9 cellular contexts compared by ENCODE assay signal in the genomic region with DNA sequence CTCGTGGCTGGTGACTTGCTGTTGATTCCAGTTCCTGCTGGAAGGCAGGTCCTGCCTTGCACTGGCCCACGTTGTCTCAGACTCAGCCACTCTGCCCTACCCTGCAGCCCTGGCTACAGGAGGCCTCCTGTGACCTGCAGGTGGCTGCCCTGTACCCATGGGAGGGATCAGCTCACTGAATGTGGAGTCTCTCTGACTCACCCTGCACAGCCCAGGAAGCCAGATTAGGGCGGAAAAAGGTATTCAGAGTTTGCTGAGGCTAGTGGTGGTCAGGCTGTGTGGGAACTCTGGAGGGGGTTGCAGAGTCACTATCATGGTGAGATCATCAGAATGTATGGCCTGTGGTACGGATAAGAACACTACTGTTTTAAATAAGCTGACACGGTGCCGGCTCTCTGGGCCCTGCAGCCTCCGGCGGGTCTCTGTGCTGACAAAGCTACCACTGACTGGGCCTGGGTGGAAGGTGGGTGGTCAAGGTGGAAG. TPM values are rescaled to one million over a fixed set of nuclear protein-coding genes. Genes with fewer than 3 reads are reported as not detected.
DNase-seq lines count a peak whose midpoint lies in the region; ATAC-seq, FAIRE-seq and TF ChIP-seq lines count a peak whose summit lies in the region.
"Had no signal": no experiment of that assay in that cellular context is flagged by ENCODE, and none has a peak within 500 bp of the region (broad histone marks: within the 10 kb centered on the region; RNA-seq: fewer than 3 reads in every experiment).

No MANE protein-coding gene starts in this region.

- no peaks in the 10 kb centered on the region for H3K23me2 ChIP-seq in H1 (ENCODE audit: low read depth, low read length)

- no peak; a peak in 1 of 4 replicates for TF ChIP-seq RAD21 in H1 (IDR thresholded peaks at IDR 0.05 in 1 of 2, conservative IDR thresholded peaks at IDR 0.05 in 1 of 2; ENCODE audit: low read depth in 2 of 2, low read length in 2 of 2)

- H3K14ac ChIP-seq in H1 (ENCODE audit: insufficient read length) = no peak overlapping the region

- no peak overlapping the region for H2AFZ ChIP-seq in H1 (ENCODE audit: low read length)

- ATAC-seq in RWPE2 (ENCODE audit: low read depth) = peak; percentile 94
- ATAC-seq in HG03460 (IDR thresholded peaks at IDR 0.05; ENCODE audit: unreplicated experiment) = no peak
- ATAC-seq in HG03159 (IDR thresholded peaks at IDR 0.05; ENCODE audit: unreplicated experiment) = no peak

- no peak for TF ChIP-seq POLR2A in H1 (IDR thresholded peaks at IDR 0.05; ENCODE audit: control extremely low read depth in 1 of 2, low read depth in 2 of 2, low read length in 2 of 2)

- H3K4me1 ChIP-seq in RWPE2 (ENCODE audit: insufficient read depth, poor library complexity, severe bottlenecking) (peaks cover 32% of the 10 kb centered on the region), H1 (replicated peaks in 1 of 4; ENCODE audit: control insufficient read depth in 3 of 4, insufficient read depth in 4 of 4, low read length in 3 of 4) (peaks cover 0 to 5% (median 2%) of the 10 kb centered on the region in 4 experiments; a peak in 2 of 7 replicates), skeletal muscle satellite cell (ENCODE audit: control insufficient read depth, insufficient read depth, low read length) (peaks cover 63% of the 10 kb centered on the region)

- H3K23ac ChIP-seq in H1 (ENCODE audit: insufficient read length) = no peak overlapping the region

- no peak for FAIRE-seq in H1 (lab: Jason Lieb, UNC)
- FAIRE-seq: G401.6 had no signal

- H4K20me1 ChIP-seq in H1 (replicated peaks in 1 of 2; ENCODE audit: control insufficient read depth in 1 of 2, insufficient read depth in 2 of 2, low read length in 2 of 2) = peaks cover 2 to 7% of the 10 kb centered on the region in 2 experiments

- no peak overlapping the region for H2BK20ac ChIP-seq in H1 (ENCODE audit: low read length)

- no peak overlapping the region for H4K91ac ChIP-seq in H1 (replicated peaks; ENCODE audit: insufficient read length, low read length)

- H2BK15ac ChIP-seq in H1 (ENCODE audit: low read length) = 0 out of 2 replicates have a peak overlapping the region, but pooled peaks have one; percentile 72

- H3K36me3 ChIP-seq in RWPE2 (ENCODE audit: low read depth) (peaks cover 26% of the 10 kb centered on the region), H1 (ENCODE audit: control insufficient read depth in 2 of 4, insufficient read depth in 4 of 4, low read length in 3 of 4) (no peaks in the 10 kb centered on the region; a peak in 1 of 8 replicates), skeletal muscle satellite cell (ENCODE audit: insufficient read depth, low read length) (peaks cover 50% of the 10 kb centered on the region)

- WGBS in H1 (ENCODE audit: extremely low coverage in 1 of 2, insufficient coverage in 1 of 2, insufficient read length in 1 of 2, insufficient replicate concordance in 2 of 2, low coverage in 1 of 2, low lambda C conversion rate in 2 of 2, missing lambda C conversion rate in 1 of 2), 2 experiments = 81% methylated on average over 8 of the region's 8 CpGs; no CpG with 5 or more reads in 1 of the 2 experiments

- H3K18ac ChIP-seq in H1 (ENCODE audit: extremely low read depth, low read length) = no peak overlapping the region; the same call in 1 of the 2 replicates

- H3K56ac ChIP-seq in H1 (replicated peaks; ENCODE audit: insufficient read length, low read depth, low read length) = no peak overlapping the region

- H3K79me2 ChIP-seq in H1 (ENCODE audit: control insufficient read depth in 1 of 2, insufficient read depth in 2 of 2, low read length in 2 of 2) = no peaks in the 10 kb centered on the region

- no peak for TF ChIP-seq EP300 in H1 (IDR thresholded peaks at IDR 0.05; ENCODE audit: borderline replicate concordance in 1 of 2, low read depth in 2 of 2, low read length in 2 of 2)

- H3K4me3 ChIP-seq in RWPE2 (ENCODE audit: severe bottlenecking) (no peak overlapping the region), H1 (ENCODE audit: extremely low read depth in 1 of 4, insufficient read depth in 2 of 4, low read depth in 3 of 4, low read length in 4 of 4) (no peak overlapping the region), skeletal muscle satellite cell (ENCODE audit: low read length) (no peak overlapping the region)

- no peak overlapping the region for H3K4ac ChIP-seq in H1 (replicated peaks; ENCODE audit: insufficient read length, low read depth, low read length)

- peak; percentile 65 for TF ChIP-seq CTCF in RWPE2 (IDR thresholded peaks at IDR 0.05; ENCODE audit: poor library complexity, severe bottlenecking)
- peak in 1 of 3 experiments; percentile 7; a peak in 1 of 4 replicates for TF ChIP-seq CTCF in H1 (IDR thresholded peaks at IDR 0.05; ENCODE audit: control extremely low read depth in 1 of 3, insufficient read depth in 1 of 3, low read depth in 1 of 3, low read length in 3 of 3)

- no peaks in the 10 kb centered on the region for H3K9me3 ChIP-seq in RWPE2 (ENCODE audit: severe bottlenecking)
- no peaks in the 10 kb centered on the region for H3K9me3 ChIP-seq in H1 (ENCODE audit: insufficient read depth in 2 of 2, low read depth in 1 of 2, low read length in 1 of 2)
- no peaks in the 10 kb centered on the region for H3K9me3 ChIP-seq in skeletal muscle satellite cell (replicated peaks; ENCODE audit: low read length)

- no peak overlapping the region; a peak in 1 of 7 replicates for H3K9ac ChIP-seq in H1 (replicated peaks in 1 of 4; ENCODE audit: extremely low read depth in 1 of 4, low read depth in 3 of 4, low read length in 3 of 4)
- H3K9ac ChIP-seq in skeletal muscle satellite cell (ENCODE audit: low read depth, low read length) = peak overlapping the region; percentile 67

- POLR2A ChIA-PET in H1 (lab: Charles Lee; ENCODE audit: partially characterized antibody) = no interaction called here

- no peaks in the 10 kb centered on the region for H3K79me1 ChIP-seq in H1 (ENCODE audit: low read depth, low read length)

- no peak overlapping the region for H4K5ac ChIP-seq in H1 (ENCODE audit: insufficient read length, low read depth, low read length)

- peak overlapping the region; percentile 44 for H2BK5ac ChIP-seq in H1 (ENCODE audit: low read depth, low read length)

- 0 out of 2 replicates have a peak overlapping the region, but pooled peaks have one; percentile 68 for H2BK12ac ChIP-seq in H1 (ENCODE audit: low read depth, low read length)

- CTCF ChIA-PET in H1 (lab: Charles Lee; ENCODE audit: partially characterized antibody) = interaction anchor here (0.9 to 5.3 kb wide), 6 partner anchors 10 to 45 kb away, joined by 3 to 24 read pairs (median 4); partner anchors contain the start of gene PYGB

- no peak overlapping the region; the same call in 1 of the 2 replicates for H4K8ac ChIP-seq in H1 (ENCODE audit: extremely low read depth, insufficient read depth, low read length)

- peak; percentile 30 for DNase-seq in activated T-cell treated with anti-CD3 and anti-CD28 coated beads for 24 hours (ENCODE audit: low read depth)
- no peak for DNase-seq in activated T-cell treated with anti-CD3 and anti-CD28 coated beads, Interleukin-2, amount 50 U/mL, for 1 hour
- DNase-seq in RWPE2 (ENCODE audit: low spot score) = peak; percentile 93
- DNase-seq in H1 (ENCODE audit: low read depth in 1 of 2, low spot score in 2 of 2) = peak in 1 of 2 experiments; percentile 36
- no peak for DNase-seq in NCI-H2029 treated with DMSO at 0.1 percent for 48 hours (lab: John Stamatoyannopoulos, UW)

- H3K4me2 ChIP-seq in H1 (ENCODE audit: insufficient read depth in 1 of 2, low read depth in 2 of 2, low read length in 2 of 2) (peak overlapping the region in 1 of 2 experiments; percentile 25; a peak in 2 of 4 replicates), skeletal muscle satellite cell (ENCODE audit: low read length) (peak overlapping the region; percentile 19)

- no peak overlapping the region for H2BK120ac ChIP-seq in H1 (replicated peaks; ENCODE audit: low read depth, low read length)

- H3K27me3 ChIP-seq in RWPE2 (ENCODE audit: insufficient read depth, poor library complexity, severe bottlenecking) = no peaks in the 10 kb centered on the region
- H3K27me3 ChIP-seq in H1 (replicated peaks in 1 of 4; ENCODE audit: control insufficient read depth in 3 of 4, extremely low read depth in 1 of 4, insufficient read depth in 3 of 4, low read length in 3 of 4) = no peaks in the 10 kb centered on the region
- H3K27me3 ChIP-seq in skeletal muscle satellite cell (ENCODE audit: control insufficient read depth, insufficient read depth, low read length) = no peaks in the 10 kb centered on the region

- peak overlapping the region; percentile 83 for H3K27ac ChIP-seq in RWPE2 (ENCODE audit: poor library complexity, severe bottlenecking)
- H3K27ac ChIP-seq in H1 (ENCODE audit: low read depth, low read length) = peak overlapping the region; percentile 38; the same call in 1 of the 2 replicates

- 0 out of 2 replicates have a peak overlapping the region, but pooled peaks have one; percentile 88 for H2AK5ac ChIP-seq in H1 (ENCODE audit: low read depth, low read length)

TF ChIP-seq in H1, 55 proteins besides CTCF, POLR2A, EP300 and RAD21 (continues in another document):
- TF ChIP-seq TAF1 (IDR thresholded peaks at IDR 0.05; ENCODE audit: low read depth, low read length) = 0 out of 2 replicates have a peak, but pooled peaks have one; percentile 23
- TF ChIP-seq CTBP2 (IDR thresholded peaks at IDR 0.05; ENCODE audit: borderline replicate concordance, insufficient read depth, insufficient read length, low read length) = no peak
- no peak for TF ChIP-seq CHD2 (IDR thresholded peaks at IDR 0.05; ENCODE audit: low read length)

RNA-seq across cellular contexts. Expression of gene PYGB, which starts 24.7 kb away (rescaled TPM):
- total RNA-seq in H1 (2021; fragmentation: NEBNext Ultra II Directional; extraction: Animal tissue kit (Norgen Biotek cat#: 25700)) = 54.9 and 56.0 TPM in 2 replicates
- 26.6 and 36.0 TPM in 2 replicates for polyA plus RNA-seq in H1 (2011; rRNA removed)
- polyA plus RNA-seq in H1 (2011; cell fraction: cytosol; rRNA removed) = 30.5 TPM
- 104 TPM for polyA plus RNA-seq in H1 (2011; cell fraction: nucleus; rRNA removed)
- polyA plus RNA-seq in H1 (2012, experiment 1 of 2) = 29.4 to 49.2 TPM (median 45.5 TPM) in 4 replicates
- 47.3 TPM for polyA plus RNA-seq in H1 (2012, experiment 2 of 2)
- 25.1 TPM for polyA plus RNA-seq in H1 (2013, experiment 1 of 2)
- polyA plus RNA-seq in H1 (2013, experiment 2 of 2) = 22.9 TPM
- 29.7 and 33.8 TPM in 2 replicates for polyA minus RNA-seq in H1 (2011; rRNA and poly(A)+ RNA removed)
- polyA minus RNA-seq in H1 (2011; cell fraction: cytosol; rRNA and poly(A)+ RNA removed) = 27.2 TPM
- polyA minus RNA-seq in H1 (2011; cell fraction: nucleus; rRNA and poly(A)+ RNA removed) = 27.2 TPM
- 414 and 533 TPM in 2 replicates for total RNA-seq in skeletal muscle satellite cell (2012; rRNA removed)

RNA-seq across cellular contexts. Expression of gene ENTPD6, which starts 27.7 kb away (rescaled TPM):
- total RNA-seq in H1 (2021; fragmentation: NEBNext Ultra II Directional; extraction: Animal tissue kit (Norgen Biotek cat#: 25700)) = 43.9 and 47.8 TPM in 2 replicates
- 57.3 and 70.6 TPM in 2 replicates for polyA plus RNA-seq in H1 (2011; rRNA removed)
- polyA plus RNA-seq in H1 (2011; cell fraction: cytosol; rRNA removed) = 61.6 TPM
- 144 TPM for polyA plus RNA-seq in H1 (2011; cell fraction: nucleus; rRNA removed)
- polyA plus RNA-seq in H1 (2012, experiment 1 of 2) = 30.1 to 46.8 TPM (median 43.0 TPM) in 4 replicates
- 40.5 TPM for polyA plus RNA-seq in H1 (2012, experiment 2 of 2)
- 35.9 TPM for polyA plus RNA-seq in H1 (2013, experiment 1 of 2)
- 33.7 TPM for polyA plus RNA-seq in H1 (2013, experiment 2 of 2)
- polyA minus RNA-seq in H1 (2011; rRNA and poly(A)+ RNA removed) = 34.9 and 35.3 TPM in 2 replicates
- polyA minus RNA-seq in H1 (2011; cell fraction: cytosol; rRNA and poly(A)+ RNA removed) = 24.4 TPM
- polyA minus RNA-seq in H1 (2011; cell fraction: nucleus; rRNA and poly(A)+ RNA removed) = 32.4 TPM
- total RNA-seq in skeletal muscle satellite cell (2012; rRNA removed) = 75.4 and 76.6 TPM in 2 replicates

Comparison
In these comparisons a context has a peak if more than half of its experiments do, and no peak if none do; other contexts are left out.
1. DNase-seq: peak in activated T-cell treated with anti-CD3 and anti-CD28 coated beads for 24 hours (single experiment) and RWPE2 (single experiment); none in activated T-cell treated with anti-CD3 and anti-CD28 coated beads, Interleukin-2, amount 50 U/mL, for 1 hour (single experiment) and NCI-H2029 treated with DMSO at 0.1 percent for 48 hours (single experiment).